In genomic region chr3:163474766-163475165, GRCh38 we compare ENCODE assay signal across 25 cellular contexts.
"Had no signal": no experiment of that assay in that cellular context is flagged by ENCODE, and none has a peak within 500 bp of the region (broad histone marks: within the 10 kb centered on the region; RNA-seq: fewer than 3 reads in every experiment).

No MANE protein-coding gene starts in this region.

- H3K9me3 ChIP-seq: ovary, stomach, testis, thyroid gland, transverse colon, upper lobe of left lung, vagina had no signal

- DNase-seq: hippocampal formation; immature natural killer cell; kidney; left colon; left lung; mesendoderm; naive thymus-derived CD4-positive, alpha-beta T cell; ovary; right cardiac atrium; stimulated activated CD4-positive, alpha-beta T cell treated with anti-CD3 and anti-CD28 coated beads, Interleukin-12 subunit alpha, Interleukin-12 subunit beta, amount 100 ng/mL, for 4 hours; stimulated activated CD4-positive, alpha-beta T cell treated with anti-CD3 and anti-CD28 coated beads, Interleukin-15, amount 100 ng/mL, for 24 hours; stimulated activated CD4-positive, alpha-beta T cell treated with anti-CD3 and anti-CD28 coated beads, Interleukin-2, amount 100 ng/mL, for 24 hours; stimulated activated CD4-positive, alpha-beta T cell treated with anti-CD3 and anti-CD28 coated beads, Interleukin-4, amount 100 ng/mL, for 1 hour; stimulated activated naive B cell treated with anti-CD40 and anti-IgM and Interleukin-4, amounts not matched to agents 10 μg/mL and 1 μg/mL and 100 μg/mL, for 72 hours; stimulated activated naive CD8-positive, alpha-beta T cell treated with anti-CD3 and anti-CD28 coated beads, Interleukin-15, Interleukin-2, amounts not matched to agents 100 U/mL and 50 U/mL, for 24 hours; stomach; testis; thyroid gland; transverse colon; upper lobe of left lung had no signal

- H3K27me3 ChIP-seq: left lung, ovary, stomach, testis, thyroid gland, transverse colon, upper lobe of left lung, vagina had no signal

- H3K4me1 ChIP-seq: left lung, stomach, testis, thyroid gland, transverse colon, upper lobe of left lung, vagina had no signal

- H3K4me3 ChIP-seq: left lung, lung, ovary, skin epidermis, stomach, testis, thyroid gland, transverse colon, upper lobe of left lung, vagina had no signal

- ATAC-seq: left colon; left lung; naive thymus-derived CD4-positive, alpha-beta T cell; natural killer cell treated with Interleukin-12 subunit alpha and Interleukin-12 subunit beta and Interleukin-15 and Interleukin-18, amount 100 ng/mL, for 72 hours; right cardiac atrium; sciatic nerve; stimulated activated naive B cell treated with anti-CD40 and anti-IgM and Interleukin-4, amounts not matched to agents 10 μg/mL and 1 μg/mL and 100 μg/mL, for 72 hours; stimulated activated naive CD8-positive, alpha-beta T cell treated with anti-CD3 and anti-CD28 coated beads, Interleukin-15, Interleukin-2, amounts not matched to agents 100 U/mL and 50 U/mL, for 24 hours had no signal

- H3K27ac ChIP-seq: left lung, ovary, skin epidermis, stomach, testis, thyroid gland, transverse colon, upper lobe of left lung, vagina had no signal

- H3K36me3 ChIP-seq: left lung, ovary, stomach, thyroid gland, transverse colon, upper lobe of left lung, vagina had no signal
